Comparison of ENCODE assay signal across 22 cellular contexts in genomic region chr6:156657311-156657710, GRCh38.
"Had no signal": no experiment of that assay in that cellular context is flagged by ENCODE, and none has a peak within 500 bp of the region (broad histone marks: within the 10 kb centered on the region; RNA-seq: fewer than 3 reads in every experiment).

No MANE protein-coding gene starts in this region.

- H3K4me3 Mint-ChIP-seq: activated B cell treated with CpG ODN at 0.5 μM for 24 hours; activated CD4-positive, alpha-beta memory T cell treated with anti-CD3 and anti-CD28 coated beads, Interleukin-2, amount 10 ng/mL, durations not matched to agents 7 days and 5 days; activated CD8-positive, alpha-beta memory T cell treated with anti-CD3 and anti-CD28 coated beads, Interleukin-2, amount 10 ng/mL, durations not matched to agents 7 days and 5 days; activated naive CD8-positive, alpha-beta T cell treated with anti-CD3 and anti-CD28 coated beads for 36 hours; memory B cell; naive B cell; neural crest cell; stimulated activated naive B cell treated with anti-CD40 and anti-IgM and Interleukin-4, amounts not matched to agents 10 μg/mL and 1 μg/mL and 100 μg/mL, for 72 hours; T-cell had no signal

- H3K36me3 Mint-ChIP-seq: activated CD8-positive, alpha-beta memory T cell treated with anti-CD3 and anti-CD28 coated beads, Interleukin-2, amount 10 ng/mL, durations not matched to agents 7 days and 5 days; activated naive CD8-positive, alpha-beta T cell treated with anti-CD3 and anti-CD28 coated beads for 36 hours; memory B cell; stimulated activated naive B cell treated with anti-CD40 and anti-IgM and Interleukin-4, amounts not matched to agents 10 μg/mL and 1 μg/mL and 100 μg/mL, for 72 hours; T-cell had no signal

- H3K9me3 ChIP-seq: body of pancreas, colonic mucosa, mucosa of descending colon, right lobe of liver, spleen had no signal

- H3K4me1 Mint-ChIP-seq: activated CD8-positive, alpha-beta memory T cell treated with anti-CD3 and anti-CD28 coated beads, Interleukin-2, amount 10 ng/mL, durations not matched to agents 7 days and 5 days had no signal

- H3K27me3 Mint-ChIP-seq: activated B cell treated with CpG ODN at 0.5 μM for 24 hours; naive B cell; stimulated activated naive B cell treated with anti-CD40 and anti-IgM and Interleukin-4, amounts not matched to agents 10 μg/mL and 1 μg/mL and 100 μg/mL, for 72 hours had no signal

- H3K27ac ChIP-seq: body of pancreas, colonic mucosa, right lobe of liver, spleen had no signal

- H3K9me3 Mint-ChIP-seq: activated B cell treated with CpG ODN at 0.5 μM for 24 hours; activated CD4-positive, alpha-beta memory T cell treated with anti-CD3 and anti-CD28 coated beads, Interleukin-2, amount 10 ng/mL, durations not matched to agents 7 days and 5 days; activated naive CD8-positive, alpha-beta T cell treated with anti-CD3 and anti-CD28 coated beads for 36 hours; T-cell had no signal

- H3K4me3 ChIP-seq: body of pancreas, colonic mucosa, mucosa of descending colon, right lobe of liver, spleen had no signal

- DNase-seq: activated B cell treated with CpG ODN at 0.5 μM for 24 hours; activated CD4-positive, alpha-beta memory T cell treated with anti-CD3 and anti-CD28 coated beads, Interleukin-2, amount 10 ng/mL, durations not matched to agents 7 days and 5 days; activated CD4-positive, alpha-beta T cell treated with anti-CD3 and anti-CD28 coated beads for 4 hours; activated CD8-positive, alpha-beta memory T cell treated with anti-CD3 and anti-CD28 coated beads, Interleukin-2, amount 10 ng/mL, durations not matched to agents 7 days and 5 days; activated naive CD8-positive, alpha-beta T cell treated with anti-CD3 and anti-CD28 coated beads for 36 hours; body of pancreas; central memory CD4-positive, alpha-beta T cell; colonic mucosa; foreskin melanocyte; glutamatergic neuron; kidney; mucosa of descending colon; naive B cell; right lobe of liver; spleen; stimulated activated CD4-positive, alpha-beta T cell treated with anti-CD3 and anti-CD28 coated beads, Interleukin-4, amount 100 ng/mL, for 4 hours; stimulated activated naive B cell treated with anti-CD40 and anti-IgM and Interleukin-4, amounts not matched to agents 10 μg/mL and 1 μg/mL and 100 μg/mL, for 72 hours; T-cell; T-helper 9 cell had no signal

- H3K27me3 ChIP-seq: body of pancreas, colonic mucosa, right lobe of liver, spleen had no signal

- H3K36me3 ChIP-seq: colonic mucosa, right lobe of liver, spleen had no signal

- ATAC-seq: activated CD8-positive, alpha-beta memory T cell treated with anti-CD3 and anti-CD28 coated beads, Interleukin-2, amount 10 ng/mL, durations not matched to agents 7 days and 5 days; body of pancreas; mucosa of descending colon; right lobe of liver; stimulated activated naive B cell treated with anti-CD40 and anti-IgM and Interleukin-4, amounts not matched to agents 10 μg/mL and 1 μg/mL and 100 μg/mL, for 72 hours; T-cell had no signal

- H3K27ac Mint-ChIP-seq: activated B cell treated with CpG ODN at 0.5 μM for 24 hours; activated CD4-positive, alpha-beta memory T cell treated with anti-CD3 and anti-CD28 coated beads, Interleukin-2, amount 10 ng/mL, durations not matched to agents 7 days and 5 days; activated CD8-positive, alpha-beta memory T cell treated with anti-CD3 and anti-CD28 coated beads, Interleukin-2, amount 10 ng/mL, durations not matched to agents 7 days and 5 days; activated naive CD8-positive, alpha-beta T cell treated with anti-CD3 and anti-CD28 coated beads for 36 hours; memory B cell; progenitor cell of endocrine pancreas; stimulated activated naive B cell treated with anti-CD40 and anti-IgM and Interleukin-4, amounts not matched to agents 10 μg/mL and 1 μg/mL and 100 μg/mL, for 72 hours; T-cell had no signal

- H3K4me1 ChIP-seq: colonic mucosa, right lobe of liver, spleen had no signal
